In the genomic region with DNA sequence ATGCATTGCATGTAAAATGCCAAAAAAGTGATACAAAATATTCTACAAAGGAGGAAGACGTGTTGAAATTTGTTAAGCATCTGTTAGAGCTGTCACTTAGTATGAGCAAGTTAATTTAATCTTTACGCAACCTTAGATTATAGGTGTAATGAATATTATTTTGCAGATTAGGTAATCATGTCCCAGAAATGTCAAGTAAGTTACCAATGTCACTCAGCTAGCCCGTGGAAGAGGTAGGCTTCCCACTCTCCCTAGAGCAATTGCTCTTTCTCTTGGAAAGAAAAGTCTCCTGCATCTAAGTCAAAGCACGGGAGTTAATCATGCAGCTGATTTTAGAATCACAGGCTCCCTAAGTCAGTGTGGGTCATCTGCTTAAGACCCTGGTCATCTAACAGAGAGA, we compare ENCODE assay signal across 16 cellular contexts.
"Had no signal": no experiment of that assay in that cellular context is flagged by ENCODE, and none has a peak within 500 bp of the region (broad histone marks: within the 10 kb centered on the region; RNA-seq: fewer than 3 reads in every experiment).

No MANE protein-coding gene starts in this region.

- H3K27me3 Mint-ChIP-seq: activated naive CD4-positive, alpha-beta T cell treated with anti-CD3 and anti-CD28 coated beads, Interleukin-2, amount 10 ng/mL, durations not matched to agents 7 days and 5 days; activated naive CD8-positive, alpha-beta T cell treated with anti-CD3 and anti-CD28 coated beads, Interleukin-2, amount 50 U/mL, for 24 hours; effector memory CD8-positive, alpha-beta T cell; memory B cell; stimulated activated naive CD8-positive, alpha-beta T cell treated with anti-CD3 and anti-CD28 coated beads, Interleukin-15, Interleukin-2, amounts not matched to agents 100 ng/mL and 50 ng/mL, for 24 hours had no signal

- H3K4me3 Mint-ChIP-seq: activated naive CD4-positive, alpha-beta T cell treated with anti-CD3 and anti-CD28 coated beads, Interleukin-2, amount 10 ng/mL, durations not matched to agents 7 days and 5 days; activated naive CD8-positive, alpha-beta T cell treated with anti-CD3 and anti-CD28 coated beads, Interleukin-2, amount 50 U/mL, for 24 hours; effector memory CD8-positive, alpha-beta T cell; immature natural killer cell; memory B cell; naive thymus-derived CD4-positive, alpha-beta T cell; stimulated activated naive CD8-positive, alpha-beta T cell treated with anti-CD3 and anti-CD28 coated beads, Interleukin-15, Interleukin-2, amounts not matched to agents 100 ng/mL and 50 ng/mL, for 24 hours; T-helper 1 cell treated with Interleukin-12 subunit alpha and Interleukin-12 subunit beta and Interleukin-4 antibody, amounts not matched to agents 30 μg/mL and 1 μg/mL, for 36 hours had no signal

- H3K27me3 ChIP-seq: neutrophil, upper lobe of left lung had no signal

- H3K9me3 Mint-ChIP-seq: stimulated activated naive CD8-positive, alpha-beta T cell treated with anti-CD3 and anti-CD28 coated beads, Interleukin-15, Interleukin-2, amounts not matched to agents 100 ng/mL and 50 ng/mL, for 24 hours had no signal

- DNase-seq: activated CD4-positive, alpha-beta T cell treated with anti-CD3 and anti-CD28 coated beads, Interleukin-2, amount 50 U/mL, for 1 hour; activated CD8-positive, alpha-beta memory T cell treated with anti-CD3 and anti-CD28 coated beads, Interleukin-2, amount 50 U/mL, for 4 hours; activated effector memory CD4-positive, alpha-beta T cell treated with Interleukin-2 at 50 U/mL for 16 hours; activated naive CD4-positive, alpha-beta T cell treated with anti-CD3 and anti-CD28 coated beads, Interleukin-2, amount 10 ng/mL, durations not matched to agents 7 days and 5 days; activated naive CD8-positive, alpha-beta T cell treated with anti-CD3 and anti-CD28 coated beads, Interleukin-2, amount 50 U/mL, for 24 hours; activated T-cell treated with anti-CD3 and anti-CD28 coated beads, Interleukin-2, amount 50 U/mL, for 48 hours; anterior cingulate cortex; effector memory CD8-positive, alpha-beta T cell; immature natural killer cell; naive thymus-derived CD4-positive, alpha-beta T cell; stimulated activated CD4-positive, alpha-beta T cell treated with anti-CD3 and anti-CD28 coated beads, Interleukin-2, amount 100 ng/mL, for 24 hours had no signal

- H3K4me1 Mint-ChIP-seq: activated naive CD4-positive, alpha-beta T cell treated with anti-CD3 and anti-CD28 coated beads, Interleukin-2, amount 10 ng/mL, durations not matched to agents 7 days and 5 days; activated naive CD8-positive, alpha-beta T cell treated with anti-CD3 and anti-CD28 coated beads, Interleukin-2, amount 50 U/mL, for 24 hours; memory B cell had no signal

- H3K9me3 ChIP-seq: neutrophil, upper lobe of left lung had no signal

- H3K27ac ChIP-seq: neutrophil, upper lobe of left lung had no signal

- H3K36me3 ChIP-seq: neutrophil, upper lobe of left lung had no signal

- H3K4me1 ChIP-seq: upper lobe of left lung had no signal

- H3K4me3 ChIP-seq: upper lobe of left lung had no signal

- H3K27ac Mint-ChIP-seq: activated naive CD4-positive, alpha-beta T cell treated with anti-CD3 and anti-CD28 coated beads, Interleukin-2, amount 10 ng/mL, durations not matched to agents 7 days and 5 days; activated naive CD8-positive, alpha-beta T cell treated with anti-CD3 and anti-CD28 coated beads, Interleukin-2, amount 50 U/mL, for 24 hours; effector memory CD8-positive, alpha-beta T cell; immature natural killer cell; memory B cell; naive thymus-derived CD4-positive, alpha-beta T cell; stimulated activated naive CD8-positive, alpha-beta T cell treated with anti-CD3 and anti-CD28 coated beads, Interleukin-15, Interleukin-2, amounts not matched to agents 100 ng/mL and 50 ng/mL, for 24 hours; T-helper 1 cell treated with Interleukin-12 subunit alpha and Interleukin-12 subunit beta and Interleukin-4 antibody, amounts not matched to agents 30 μg/mL and 1 μg/mL, for 36 hours had no signal

- ATAC-seq: activated naive CD8-positive, alpha-beta T cell treated with anti-CD3 and anti-CD28 coated beads, Interleukin-2, amount 50 U/mL, for 24 hours; effector memory CD8-positive, alpha-beta T cell; naive thymus-derived CD4-positive, alpha-beta T cell had no signal

- H3K36me3 Mint-ChIP-seq: activated naive CD4-positive, alpha-beta T cell treated with anti-CD3 and anti-CD28 coated beads, Interleukin-2, amount 10 ng/mL, durations not matched to agents 7 days and 5 days; immature natural killer cell; memory B cell; naive thymus-derived CD4-positive, alpha-beta T cell had no signal
